ENCODE assay signal across 29 cellular contexts in genomic region chr10:30114401-30114800, GRCh38.
"Had no signal": no experiment of that assay in that cellular context is flagged by ENCODE, and none has a peak within 500 bp of the region (broad histone marks: within the 10 kb centered on the region; RNA-seq: fewer than 3 reads in every experiment).

No MANE protein-coding gene starts in this region.

- H3K9me3 Mint-ChIP-seq: activated naive CD4-positive, alpha-beta T cell treated with anti-CD3 and anti-CD28 coated beads, Interleukin-2, amount 10 ng/mL, durations not matched to agents 7 days and 5 days; activated naive CD8-positive, alpha-beta T cell treated with anti-CD3 and anti-CD28 coated beads, Interleukin-2, amount 10 ng/mL, durations not matched to agents 7 days and 5 days; natural killer cell treated with Interleukin-12 subunit alpha and Interleukin-12 subunit beta and Interleukin-15 and Interleukin-18, amount 100 ng/mL, for 72 hours; T-helper 1 cell treated with Interleukin-12 subunit alpha and Interleukin-12 subunit beta and Interleukin-4 antibody, amounts not matched to agents 30 μg/mL and 1 μg/mL, for 36 hours had no signal

- H3K36me3 ChIP-seq: ascending aorta, breast epithelium, colonic mucosa, gastroesophageal sphincter, left ventricle myocardium inferior, thyroid gland, upper lobe of left lung had no signal

- H3K9me3 ChIP-seq: ascending aorta, breast epithelium, colonic mucosa, gastroesophageal sphincter, left ventricle myocardium inferior, psoas muscle, thyroid gland, upper lobe of left lung had no signal

- H3K4me1 ChIP-seq: breast epithelium, colonic mucosa had no signal

- H3K27ac ChIP-seq: ascending aorta, breast epithelium, colonic mucosa, hepatocyte, left ventricle myocardium inferior, parathyroid adenoma, psoas muscle, thyroid gland, upper lobe of left lung had no signal

- H3K4me3 Mint-ChIP-seq: activated CD8-positive, alpha-beta T cell treated with anti-CD3 and anti-CD28 coated beads, Interleukin-2, amount 10 ng/mL, durations not matched to agents 7 days and 5 days; activated naive CD4-positive, alpha-beta T cell treated with anti-CD3 and anti-CD28 coated beads, Interleukin-2, amount 10 ng/mL, durations not matched to agents 7 days and 5 days; activated naive CD8-positive, alpha-beta T cell treated with anti-CD3 and anti-CD28 coated beads, Interleukin-2, amount 10 ng/mL, durations not matched to agents 7 days and 5 days; effector memory CD8-positive, alpha-beta T cell; natural killer cell treated with Interleukin-12 subunit alpha and Interleukin-12 subunit beta and Interleukin-15 and Interleukin-18, amount 100 ng/mL, for 72 hours; stimulated activated memory B cell treated with anti-CD40 and anti-IgM and Interleukin-4, amounts not matched to agents 10 μg/mL and 1 μg/mL and 100 μg/mL, for 72 hours; stimulated activated naive CD8-positive, alpha-beta T cell treated with anti-CD3 and anti-CD28 coated beads, Interleukin-15, amount 100 ng/mL, for 72 hours; T-helper 1 cell treated with Interleukin-12 subunit alpha and Interleukin-12 subunit beta and Interleukin-4 antibody, amounts not matched to agents 30 μg/mL and 1 μg/mL, for 36 hours; WTC11 had no signal

- H3K27ac Mint-ChIP-seq: activated CD8-positive, alpha-beta T cell treated with anti-CD3 and anti-CD28 coated beads, Interleukin-2, amount 10 ng/mL, durations not matched to agents 7 days and 5 days; activated naive CD4-positive, alpha-beta T cell treated with anti-CD3 and anti-CD28 coated beads, Interleukin-2, amount 10 ng/mL, durations not matched to agents 7 days and 5 days; activated naive CD8-positive, alpha-beta T cell treated with anti-CD3 and anti-CD28 coated beads, Interleukin-2, amount 10 ng/mL, durations not matched to agents 7 days and 5 days; effector memory CD8-positive, alpha-beta T cell; natural killer cell treated with Interleukin-12 subunit alpha and Interleukin-12 subunit beta and Interleukin-15 and Interleukin-18, amount 100 ng/mL, for 72 hours; stimulated activated memory B cell treated with anti-CD40 and anti-IgM and Interleukin-4, amounts not matched to agents 10 μg/mL and 1 μg/mL and 100 μg/mL, for 72 hours; stimulated activated naive CD8-positive, alpha-beta T cell treated with anti-CD3 and anti-CD28 coated beads, Interleukin-15, amount 100 ng/mL, for 72 hours; T-helper 1 cell treated with Interleukin-12 subunit alpha and Interleukin-12 subunit beta and Interleukin-4 antibody, amounts not matched to agents 30 μg/mL and 1 μg/mL, for 36 hours; WTC11 had no signal

- H3K36me3 Mint-ChIP-seq: activated naive CD4-positive, alpha-beta T cell treated with anti-CD3 and anti-CD28 coated beads, Interleukin-2, amount 10 ng/mL, durations not matched to agents 7 days and 5 days; activated naive CD8-positive, alpha-beta T cell treated with anti-CD3 and anti-CD28 coated beads, Interleukin-2, amount 10 ng/mL, durations not matched to agents 7 days and 5 days; natural killer cell treated with Interleukin-12 subunit alpha and Interleukin-12 subunit beta and Interleukin-15 and Interleukin-18, amount 100 ng/mL, for 72 hours; stimulated activated memory B cell treated with anti-CD40 and anti-IgM and Interleukin-4, amounts not matched to agents 10 μg/mL and 1 μg/mL and 100 μg/mL, for 72 hours; WTC11 had no signal

- DNase-seq: activated CD8-positive, alpha-beta T cell treated with anti-CD3 and anti-CD28 coated beads, Interleukin-2, amount 10 ng/mL, durations not matched to agents 7 days and 5 days; activated effector memory CD4-positive, alpha-beta T cell treated with anti-CD3 and anti-CD28 coated beads, Interleukin-2, amount 50 U/mL, for 16 hours; activated naive CD4-positive, alpha-beta T cell treated with anti-CD3 and anti-CD28 coated beads, Interleukin-2, amount 10 ng/mL, durations not matched to agents 7 days and 5 days; activated naive CD8-positive, alpha-beta T cell treated with anti-CD3 and anti-CD28 coated beads, Interleukin-2, amount 10 ng/mL, durations not matched to agents 7 days and 5 days; cerebellar nuclear complex; colonic mucosa; effector memory CD8-positive, alpha-beta T cell; islet precursor cell; left ventricle myocardium inferior; mesendoderm; psoas muscle; stimulated activated CD4-positive, alpha-beta T cell treated with anti-CD3 and anti-CD28 coated beads, Interleukin-1b, Interleukin-23, amount 100 ng/mL, for 48 hours; stimulated activated CD4-positive, alpha-beta T cell treated with anti-CD3 and anti-CD28 coated beads, Interleukin-4, amount 100 ng/mL, for 4 hours; stimulated activated CD8-positive, alpha-beta memory T cell treated with anti-CD3 and anti-CD28 coated beads, Interleukin-4, amount 100 ng/mL, for 48 hours; stimulated activated naive CD8-positive, alpha-beta T cell treated with anti-CD3 and anti-CD28 coated beads, Interleukin-15, amount 100 ng/mL, for 72 hours; SW 1271; T1000 had no signal

- H3K4me3 ChIP-seq: breast epithelium, colonic mucosa, hepatocyte, lung, psoas muscle, thyroid gland, upper lobe of left lung had no signal

- H3K27me3 Mint-ChIP-seq: stimulated activated memory B cell treated with anti-CD40 and anti-IgM and Interleukin-4, amounts not matched to agents 10 μg/mL and 1 μg/mL and 100 μg/mL, for 72 hours had no signal

- H3K4me1 Mint-ChIP-seq: activated naive CD8-positive, alpha-beta T cell treated with anti-CD3 and anti-CD28 coated beads, Interleukin-2, amount 10 ng/mL, durations not matched to agents 7 days and 5 days; stimulated activated memory B cell treated with anti-CD40 and anti-IgM and Interleukin-4, amounts not matched to agents 10 μg/mL and 1 μg/mL and 100 μg/mL, for 72 hours; stimulated activated naive CD8-positive, alpha-beta T cell treated with anti-CD3 and anti-CD28 coated beads, Interleukin-15, amount 100 ng/mL, for 72 hours had no signal

- H3K27me3 ChIP-seq: ascending aorta, breast epithelium, colonic mucosa, gastroesophageal sphincter, hepatocyte, thyroid gland, upper lobe of left lung had no signal
